8 cellular contexts compared by ENCODE assay signal in genomic region chr1:40040511-40041465, GRCh38. TPM values are rescaled to one million over a fixed set of nuclear protein-coding genes. Genes with fewer than 3 reads are reported as not detected.
A peak's percentile ranks its signal among the peaks of the same experiment; 100 is the strongest.
DNase-seq lines count a peak whose midpoint lies in the region; ATAC-seq and TF ChIP-seq lines count a peak whose summit lies in the region.

Gene CAP1 (plus strand): TSS chr1:40040729. CDS start chr1:40059347, 18,618 bp downstream.

- 0 out of 2 replicates have a peak, but pooled peaks cover 1% of the 10 kb centered on the region for H3K36me3 ChIP-seq in BJ (ENCODE audit: control insufficient read depth, insufficient read depth, low read length)

- POLR2A ChIA-PET in BJ (lab: Charles Lee) = interaction anchor here (0.6 to 0.8 kb wide), 5 partner anchors 9 to 1673 kb away, joined by 3 to 7 read pairs (median 3); no protein-coding TSS in a partner anchor

- no peak for TF ChIP-seq CTCF in BJ (IDR thresholded peaks at IDR 0.05; ENCODE audit: insufficient read depth, low read depth, low read length)

- peak; percentile 87 for ATAC-seq in GM19324 (IDR thresholded peaks at IDR 0.05; ENCODE audit: low FRiP score, unreplicated experiment)
- ATAC-seq in HG03469 (IDR thresholded peaks at IDR 0.05; ENCODE audit: unreplicated experiment) = peak; percentile 61

- no peaks in the 10 kb centered on the region for H3K27me3 ChIP-seq in BJ (ENCODE audit: control insufficient read depth, insufficient read depth, low read length)

- DNase-seq in BJ (ENCODE audit: low read depth) (peak; percentile 92), NCI-H526 treated with DMSO at 0.1 percent for 48 hours (lab: John Stamatoyannopoulos, UW) (peak; percentile 97), cortex of kidney (lab: John Stamatoyannopoulos, UW) (peak; percentile 95), left kidney (ENCODE audit: low read depth, low spot score) (peak; percentile 100)
- DNase-seq in activated CD4-positive, alpha-beta T cell treated with anti-CD3 and anti-CD28 coated beads, Interleukin-2, amount 50 U/mL, for 1 hour = peak; percentile 100
- peak; percentile 100 for DNase-seq in stimulated activated CD4-positive, alpha-beta T cell treated with anti-CD3 and anti-CD28 coated beads, Interleukin-2, amount 100 ng/mL, for 4 hours (ENCODE audit: low read depth)

- CTCF ChIA-PET in BJ (lab: Yijun Ruan, JAX) = interaction anchor here (0.7 to 2.7 kb wide), 4 partner anchors 10 to 121 kb away, joined by 3 to 8 read pairs (median 4); no protein-coding TSS in a partner anchor

- H3K4me3 ChIP-seq in BJ (ENCODE audit: low read depth, low read length) = peak within 1 kb of the TSS; percentile 97

RNA-seq across cellular contexts. Expression of gene CAP1, which starts in this region (rescaled TPM):
- 585 and 769 TPM in 2 replicates for polyA plus RNA-seq in BJ (2011; rRNA removed)
- 190 and 346 TPM in 2 replicates for polyA minus RNA-seq in BJ (2011; rRNA and poly(A)+ RNA removed)

Comparison
In these comparisons a context has a peak if more than half of its experiments do, and no peak if none do; other contexts are left out.
1. Peak in every context shown above with its lines: DNase-seq, ATAC-seq and H3K4me3 ChIP-seq.